27 cellular contexts compared by ENCODE assay signal in genomic region chr5:73900566-73900965, GRCh38.
DNase-seq lines count a peak whose midpoint lies in the region; ATAC-seq and TF ChIP-seq lines count a peak whose summit lies in the region.
"Had no signal": no experiment of that assay in that cellular context is flagged by ENCODE, and none has a peak within 500 bp of the region (broad histone marks: within the 10 kb centered on the region; RNA-seq: fewer than 3 reads in every experiment).

No MANE protein-coding gene starts in this region.

- H3K4me1 ChIP-seq in PC-9 (replicated peaks; ENCODE audit: insufficient read depth) = peaks cover 34% of the 10 kb centered on the region
- peaks cover 0 to 7% of the 10 kb centered on the region in 2 donors for H3K4me1 ChIP-seq in breast epithelium
- H3K4me1 ChIP-seq: parathyroid adenoma, uterus had no signal

- H3K4me3 ChIP-seq in PC-9 (peak overlapping the region; percentile 39; the same call in 1 of the 2 replicates), breast epithelium (peak overlapping the region in 1 of 3 donors; percentile 26)
- H3K4me3 ChIP-seq: uterus had no signal

- H3K9me3 Mint-ChIP-seq in neural crest cell = no peaks in the 10 kb centered on the region
- H3K9me3 Mint-ChIP-seq: activated naive CD8-positive, alpha-beta T cell treated with anti-CD3 and anti-CD28 coated beads for 36 hours; activated T-cell treated with anti-CD3 and anti-CD28 coated beads, Interleukin-2, amount 50 U/mL, for 4 hours; CD8-positive, alpha-beta memory T cell; effector memory CD8-positive, alpha-beta T cell; natural killer cell; T-cell had no signal

- no peak for TF ChIP-seq POLR2A in breast epithelium (IDR thresholded peaks at IDR 0.05)

- H3K4me3 Mint-ChIP-seq in neural crest cell = no peak overlapping the region
- H3K4me3 Mint-ChIP-seq: activated naive CD8-positive, alpha-beta T cell treated with anti-CD3 and anti-CD28 coated beads for 36 hours; activated T-cell treated with anti-CD3 and anti-CD28 coated beads, Interleukin-2, amount 50 U/mL, for 4 hours; CD8-positive, alpha-beta memory T cell; effector memory CD8-positive, alpha-beta T cell; H9; natural killer cell; T-cell; WTC11 had no signal

- TF ChIP-seq CTCF in PC-9 (conservative IDR thresholded peaks at IDR 0.05) = no peak
- TF ChIP-seq CTCF in breast epithelium (IDR thresholded peaks at IDR 0.05) = no peak
- no peak for TF ChIP-seq CTCF in neural crest cell (conservative IDR thresholded peaks at IDR 0.05)

- DNase-seq in EH (ENCODE audit: low read depth) (peak; percentile 44), PC-9 (no peak), breast epithelium (ENCODE audit: low spot score in 2 of 2) (no peak), neural crest cell (ENCODE audit: low read depth, low spot score) (no peak), SIG-M5 treated with dmso at 0.1 percent for 504 hours (lab: John Stamatoyannopoulos, UW; ENCODE audit: unreplicated experiment) (no peak), NCI-H1417 (lab: John Stamatoyannopoulos, UW) (no peak)
- DNase-seq: activated gamma-delta T cell; activated naive CD8-positive, alpha-beta T cell treated with anti-CD3 and anti-CD28 coated beads for 36 hours; activated T-cell treated with anti-CD3 and anti-CD28 coated beads, Interleukin-2, amount 50 U/mL, for 4 hours; aorta; CD8-positive, alpha-beta memory T cell; central memory CD4-positive, alpha-beta T cell; DMS 273 treated with DMSO at 0.1 percent for 48 hours; effector memory CD8-positive, alpha-beta T cell; H9; Karpas-422; kidney; natural killer cell; NCI-H1436 treated with DMSO at 0.1 percent for 48 hours; NCI-H446 treated with DMSO at 0.1 percent for 48 hours; NCI-H774; stimulated activated naive CD4-positive, alpha-beta T cell treated with Interleukin-2 at 50 U/mL for 16 hours; T-cell had no signal

- peak overlapping the region; percentile 89 for H3K27ac ChIP-seq in PC-9
- peak overlapping the region; percentile 79 to 87 for H3K27ac ChIP-seq in breast epithelium
- H3K27ac ChIP-seq: parathyroid adenoma, uterus had no signal

- H3K27ac Mint-ChIP-seq in neural crest cell (ENCODE audit: unreplicated experiment) = peak overlapping the region; percentile 95
- H3K27ac Mint-ChIP-seq: activated naive CD8-positive, alpha-beta T cell treated with anti-CD3 and anti-CD28 coated beads for 36 hours; effector memory CD8-positive, alpha-beta T cell; H9; natural killer cell; T-cell; WTC11 had no signal

- no peaks in the 10 kb centered on the region for H3K27me3 Mint-ChIP-seq in neural crest cell (ENCODE audit: low read depth)

- no peaks in the 10 kb centered on the region for H3K36me3 Mint-ChIP-seq in neural crest cell (ENCODE audit: low read depth)
- H3K36me3 Mint-ChIP-seq: activated naive CD8-positive, alpha-beta T cell treated with anti-CD3 and anti-CD28 coated beads for 36 hours; CD8-positive, alpha-beta memory T cell; natural killer cell; T-cell; WTC11 had no signal

- POLR2A ChIA-PET in PC-9 (lab: Charles Lee; ENCODE audit: unreplicated experiment) = no interaction called here

- peaks cover 61% of the 10 kb centered on the region for H3K4me1 Mint-ChIP-seq in neural crest cell
- H3K4me1 Mint-ChIP-seq: activated naive CD8-positive, alpha-beta T cell treated with anti-CD3 and anti-CD28 coated beads for 36 hours; CD8-positive, alpha-beta memory T cell; H9; natural killer cell; T-cell had no signal

- H2AFZ ChIP-seq in PC-9 = no peak overlapping the region
- H2AFZ ChIP-seq: parathyroid adenoma had no signal

- no peaks in the 10 kb centered on the region for H3K9me2 ChIP-seq in PC-9 (ENCODE audit: insufficient read depth)

- peak overlapping the region; percentile 63 for H3K4me2 ChIP-seq in PC-9

- intact Hi-C loops in PC-9 (cut with micrococcal nuclease; ENCODE audit: unreplicated experiment) (loop anchor here (5.0 to 10.0 kb wide), 5 partner anchors 84 to 1364 kb away; no protein-coding TSS in a partner anchor), breast epithelium (cut with DNase I; ENCODE audit: low total_unique reads) (no loop called here)

- no TSS peak for BruUV-seq in PC-9 (replicated peaks; lab: Mats Ljungman, UMichigan)

- H3K9me3 ChIP-seq in PC-9 (ENCODE audit: insufficient read depth, low read depth) (no peaks in the 10 kb centered on the region), breast epithelium (no peaks in the 10 kb centered on the region)
- H3K9me3 ChIP-seq: uterus had no signal

- no peak for ATAC-seq in esophagus mucosa
- ATAC-seq: activated T-cell treated with anti-CD3 and anti-CD28 coated beads, Interleukin-2, amount 50 U/mL, for 4 hours; effector memory CD8-positive, alpha-beta T cell; natural killer cell; T-cell; WTC11 had no signal

- H3K79me2 ChIP-seq in PC-9 (ENCODE audit: low read depth) = no peaks in the 10 kb centered on the region
- H3K79me2 ChIP-seq: parathyroid adenoma had no signal

- H3K36me3 ChIP-seq in PC-9 (ENCODE audit: low read depth) (no peaks in the 10 kb centered on the region; the same call in 1 of the 2 replicates), breast epithelium (no peaks in the 10 kb centered on the region)
- H3K36me3 ChIP-seq: uterus had no signal

- H3K27me3 ChIP-seq in PC-9 (ENCODE audit: insufficient read depth, low read depth) (no peaks in the 10 kb centered on the region), breast epithelium (no peaks in the 10 kb centered on the region)
- H3K27me3 ChIP-seq: uterus had no signal

- peaks cover 31% of the 10 kb centered on the region for H3F3A ChIP-seq in PC-9 (ENCODE audit: insufficient read depth, low read depth)

- CTCF ChIA-PET in PC-9 (lab: Charles Lee) = no interaction called here

- no peaks in the 10 kb centered on the region for H4K20me1 ChIP-seq in PC-9 (ENCODE audit: insufficient read depth)
